1 cellular context compared by ENCODE assay signal in the genomic region with DNA sequence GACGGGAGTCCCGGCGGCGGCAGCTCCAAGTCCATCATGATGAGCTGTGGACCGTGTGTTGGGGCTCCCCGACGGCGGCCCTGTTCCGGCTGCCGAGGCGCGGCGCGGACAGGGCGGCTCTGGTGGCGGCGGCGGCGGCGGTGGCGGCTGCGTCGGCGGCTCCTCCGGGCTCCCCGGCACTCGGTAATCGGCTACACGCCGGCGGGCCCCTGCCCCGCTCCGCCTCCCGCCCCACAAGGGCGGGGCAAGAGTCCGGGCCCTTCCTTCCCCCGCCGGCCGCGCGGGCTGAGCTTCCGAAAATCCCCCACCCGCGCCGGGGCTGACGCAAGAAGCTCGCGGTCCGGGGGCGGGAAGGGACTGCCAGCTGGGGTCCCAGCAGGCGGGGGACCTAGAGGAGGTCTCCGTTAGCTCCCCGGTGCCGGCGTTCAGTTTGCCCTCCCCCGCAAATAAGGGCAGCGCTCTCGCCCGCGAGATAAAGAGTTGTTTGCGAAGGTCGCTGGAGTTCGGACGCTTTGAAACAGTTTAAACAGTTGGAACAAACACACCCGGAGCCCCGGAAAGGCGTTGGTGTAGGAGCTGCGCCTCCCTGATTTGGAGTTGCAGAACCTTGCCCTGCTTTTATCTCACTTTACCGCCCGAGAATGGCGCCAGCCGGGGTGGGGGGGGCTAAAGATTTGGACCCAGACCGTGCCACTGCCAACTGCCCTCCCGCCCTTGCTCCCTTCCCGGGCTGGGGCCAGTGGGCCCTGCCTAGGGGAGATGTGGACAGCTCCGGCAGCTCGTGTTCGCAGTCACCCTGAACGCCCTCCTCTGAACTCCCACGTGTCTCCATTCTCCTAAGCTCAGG.
A peak's percentile ranks its signal among the peaks of the same experiment; 100 is the strongest.
TF ChIP-seq lines count a peak whose summit lies in the region.

A gene (minus strand): TSS at position 189 of the 847 bp plus-strand sequence. CDS start 151 bp downstream, at position 38.

TF ChIP-seq in K562, 482 proteins besides CTCF, POLR2A, EP300 and RAD21 (continued from another document and continues in another):
- TF ChIP-seq, protein P1, sequence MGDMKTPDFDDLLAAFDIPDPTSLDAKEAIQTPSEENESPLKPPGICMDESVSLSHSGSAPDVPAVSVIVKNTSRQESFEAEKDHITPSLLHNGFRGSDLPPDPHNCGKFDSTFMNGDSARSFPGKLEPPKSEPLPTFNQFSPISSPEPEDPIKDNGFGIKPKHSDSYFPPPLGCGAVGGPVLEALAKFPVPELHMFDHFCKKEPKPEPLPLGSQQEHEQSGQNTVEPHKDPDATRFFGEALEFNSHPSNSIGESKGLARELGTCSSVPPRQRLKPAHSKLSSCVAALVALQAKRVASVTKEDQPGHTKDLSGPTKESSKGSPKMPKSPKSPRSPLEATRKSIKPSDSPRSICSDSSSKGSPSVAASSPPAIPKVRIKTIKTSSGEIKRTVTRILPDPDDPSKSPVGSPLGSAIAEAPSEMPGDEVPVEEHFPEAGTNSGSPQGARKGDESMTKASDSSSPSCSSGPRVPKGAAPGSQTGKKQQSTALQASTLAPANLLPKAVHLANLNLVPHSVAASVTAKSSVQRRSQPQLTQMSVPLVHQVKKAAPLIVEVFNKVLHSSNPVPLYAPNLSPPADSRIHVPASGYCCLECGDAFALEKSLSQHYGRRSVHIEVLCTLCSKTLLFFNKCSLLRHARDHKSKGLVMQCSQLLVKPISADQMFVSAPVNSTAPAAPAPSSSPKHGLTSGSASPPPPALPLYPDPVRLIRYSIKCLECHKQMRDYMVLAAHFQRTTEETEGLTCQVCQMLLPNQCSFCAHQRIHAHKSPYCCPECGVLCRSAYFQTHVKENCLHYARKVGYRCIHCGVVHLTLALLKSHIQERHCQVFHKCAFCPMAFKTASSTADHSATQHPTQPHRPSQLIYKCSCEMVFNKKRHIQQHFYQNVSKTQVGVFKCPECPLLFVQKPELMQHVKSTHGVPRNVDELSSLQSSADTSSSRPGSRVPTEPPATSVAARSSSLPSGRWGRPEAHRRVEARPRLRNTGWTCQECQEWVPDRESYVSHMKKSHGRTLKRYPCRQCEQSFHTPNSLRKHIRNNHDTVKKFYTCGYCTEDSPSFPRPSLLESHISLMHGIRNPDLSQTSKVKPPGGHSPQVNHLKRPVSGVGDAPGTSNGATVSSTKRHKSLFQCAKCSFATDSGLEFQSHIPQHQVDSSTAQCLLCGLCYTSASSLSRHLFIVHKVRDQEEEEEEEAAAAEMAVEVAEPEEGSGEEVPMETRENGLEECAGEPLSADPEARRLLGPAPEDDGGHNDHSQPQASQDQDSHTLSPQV (IDR thresholded peaks at IDR 0.05): peak; percentile 67; the same call in 1 of the 2 replicates
- TF ChIP-seq, protein P2, sequence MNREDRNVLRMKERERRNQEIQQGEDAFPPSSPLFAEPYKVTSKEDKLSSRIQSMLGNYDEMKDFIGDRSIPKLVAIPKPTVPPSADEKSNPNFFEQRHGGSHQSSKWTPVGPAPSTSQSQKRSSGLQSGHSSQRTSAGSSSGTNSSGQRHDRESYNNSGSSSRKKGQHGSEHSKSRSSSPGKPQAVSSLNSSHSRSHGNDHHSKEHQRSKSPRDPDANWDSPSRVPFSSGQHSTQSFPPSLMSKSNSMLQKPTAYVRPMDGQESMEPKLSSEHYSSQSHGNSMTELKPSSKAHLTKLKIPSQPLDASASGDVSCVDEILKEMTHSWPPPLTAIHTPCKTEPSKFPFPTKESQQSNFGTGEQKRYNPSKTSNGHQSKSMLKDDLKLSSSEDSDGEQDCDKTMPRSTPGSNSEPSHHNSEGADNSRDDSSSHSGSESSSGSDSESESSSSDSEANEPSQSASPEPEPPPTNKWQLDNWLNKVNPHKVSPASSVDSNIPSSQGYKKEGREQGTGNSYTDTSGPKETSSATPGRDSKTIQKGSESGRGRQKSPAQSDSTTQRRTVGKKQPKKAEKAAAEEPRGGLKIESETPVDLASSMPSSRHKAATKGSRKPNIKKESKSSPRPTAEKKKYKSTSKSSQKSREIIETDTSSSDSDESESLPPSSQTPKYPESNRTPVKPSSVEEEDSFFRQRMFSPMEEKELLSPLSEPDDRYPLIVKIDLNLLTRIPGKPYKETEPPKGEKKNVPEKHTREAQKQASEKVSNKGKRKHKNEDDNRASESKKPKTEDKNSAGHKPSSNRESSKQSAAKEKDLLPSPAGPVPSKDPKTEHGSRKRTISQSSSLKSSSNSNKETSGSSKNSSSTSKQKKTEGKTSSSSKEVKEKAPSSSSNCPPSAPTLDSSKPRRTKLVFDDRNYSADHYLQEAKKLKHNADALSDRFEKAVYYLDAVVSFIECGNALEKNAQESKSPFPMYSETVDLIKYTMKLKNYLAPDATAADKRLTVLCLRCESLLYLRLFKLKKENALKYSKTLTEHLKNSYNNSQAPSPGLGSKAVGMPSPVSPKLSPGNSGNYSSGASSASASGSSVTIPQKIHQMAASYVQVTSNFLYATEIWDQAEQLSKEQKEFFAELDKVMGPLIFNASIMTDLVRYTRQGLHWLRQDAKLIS (CRISPR knock-in tag; IDR thresholded peaks at IDR 0.05): peak; percentile 97
- TF ChIP-seq, protein P3, sequence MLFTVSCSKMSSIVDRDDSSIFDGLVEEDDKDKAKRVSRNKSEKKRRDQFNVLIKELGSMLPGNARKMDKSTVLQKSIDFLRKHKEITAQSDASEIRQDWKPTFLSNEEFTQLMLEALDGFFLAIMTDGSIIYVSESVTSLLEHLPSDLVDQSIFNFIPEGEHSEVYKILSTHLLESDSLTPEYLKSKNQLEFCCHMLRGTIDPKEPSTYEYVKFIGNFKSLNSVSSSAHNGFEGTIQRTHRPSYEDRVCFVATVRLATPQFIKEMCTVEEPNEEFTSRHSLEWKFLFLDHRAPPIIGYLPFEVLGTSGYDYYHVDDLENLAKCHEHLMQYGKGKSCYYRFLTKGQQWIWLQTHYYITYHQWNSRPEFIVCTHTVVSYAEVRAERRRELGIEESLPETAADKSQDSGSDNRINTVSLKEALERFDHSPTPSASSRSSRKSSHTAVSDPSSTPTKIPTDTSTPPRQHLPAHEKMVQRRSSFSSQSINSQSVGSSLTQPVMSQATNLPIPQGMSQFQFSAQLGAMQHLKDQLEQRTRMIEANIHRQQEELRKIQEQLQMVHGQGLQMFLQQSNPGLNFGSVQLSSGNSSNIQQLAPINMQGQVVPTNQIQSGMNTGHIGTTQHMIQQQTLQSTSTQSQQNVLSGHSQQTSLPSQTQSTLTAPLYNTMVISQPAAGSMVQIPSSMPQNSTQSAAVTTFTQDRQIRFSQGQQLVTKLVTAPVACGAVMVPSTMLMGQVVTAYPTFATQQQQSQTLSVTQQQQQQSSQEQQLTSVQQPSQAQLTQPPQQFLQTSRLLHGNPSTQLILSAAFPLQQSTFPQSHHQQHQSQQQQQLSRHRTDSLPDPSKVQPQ (CRISPR knock-in tag; IDR thresholded peaks at IDR 0.05; ENCODE audit: borderline replicate concordance): no peak
- no peak for TF ChIP-seq ZNF586 (CRISPR knock-in tag; conservative IDR thresholded peaks at IDR 0.05)
- TF ChIP-seq, protein P4, sequence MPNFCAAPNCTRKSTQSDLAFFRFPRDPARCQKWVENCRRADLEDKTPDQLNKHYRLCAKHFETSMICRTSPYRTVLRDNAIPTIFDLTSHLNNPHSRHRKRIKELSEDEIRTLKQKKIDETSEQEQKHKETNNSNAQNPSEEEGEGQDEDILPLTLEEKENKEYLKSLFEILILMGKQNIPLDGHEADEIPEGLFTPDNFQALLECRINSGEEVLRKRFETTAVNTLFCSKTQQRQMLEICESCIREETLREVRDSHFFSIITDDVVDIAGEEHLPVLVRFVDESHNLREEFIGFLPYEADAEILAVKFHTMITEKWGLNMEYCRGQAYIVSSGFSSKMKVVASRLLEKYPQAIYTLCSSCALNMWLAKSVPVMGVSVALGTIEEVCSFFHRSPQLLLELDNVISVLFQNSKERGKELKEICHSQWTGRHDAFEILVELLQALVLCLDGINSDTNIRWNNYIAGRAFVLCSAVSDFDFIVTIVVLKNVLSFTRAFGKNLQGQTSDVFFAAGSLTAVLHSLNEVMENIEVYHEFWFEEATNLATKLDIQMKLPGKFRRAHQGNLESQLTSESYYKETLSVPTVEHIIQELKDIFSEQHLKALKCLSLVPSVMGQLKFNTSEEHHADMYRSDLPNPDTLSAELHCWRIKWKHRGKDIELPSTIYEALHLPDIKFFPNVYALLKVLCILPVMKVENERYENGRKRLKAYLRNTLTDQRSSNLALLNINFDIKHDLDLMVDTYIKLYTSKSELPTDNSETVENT (CRISPR knock-in tag; IDR thresholded peaks at IDR 0.05): peak; percentile 61
- TF ChIP-seq, protein P5, sequence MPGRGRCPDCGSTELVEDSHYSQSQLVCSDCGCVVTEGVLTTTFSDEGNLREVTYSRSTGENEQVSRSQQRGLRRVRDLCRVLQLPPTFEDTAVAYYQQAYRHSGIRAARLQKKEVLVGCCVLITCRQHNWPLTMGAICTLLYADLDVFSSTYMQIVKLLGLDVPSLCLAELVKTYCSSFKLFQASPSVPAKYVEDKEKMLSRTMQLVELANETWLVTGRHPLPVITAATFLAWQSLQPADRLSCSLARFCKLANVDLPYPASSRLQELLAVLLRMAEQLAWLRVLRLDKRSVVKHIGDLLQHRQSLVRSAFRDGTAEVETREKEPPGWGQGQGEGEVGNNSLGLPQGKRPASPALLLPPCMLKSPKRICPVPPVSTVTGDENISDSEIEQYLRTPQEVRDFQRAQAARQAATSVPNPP (IDR thresholded peaks at IDR 0.05; ENCODE audit: borderline replicate concordance, insufficient read depth, insufficient read length): no peak
- TF ChIP-seq, protein P6, sequence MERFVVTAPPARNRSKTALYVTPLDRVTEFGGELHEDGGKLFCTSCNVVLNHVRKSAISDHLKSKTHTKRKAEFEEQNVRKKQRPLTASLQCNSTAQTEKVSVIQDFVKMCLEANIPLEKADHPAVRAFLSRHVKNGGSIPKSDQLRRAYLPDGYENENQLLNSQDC (CRISPR knock-in tag; IDR thresholded peaks at IDR 0.05): peak; percentile 25; the same call in 1 of the 2 replicates
- 0 out of 2 replicates have a peak, but pooled peaks have one; percentile 4 for TF ChIP-seq ZNF561 (CRISPR knock-in tag; conservative IDR thresholded peaks at IDR 0.05)
- TF ChIP-seq, protein P7, sequence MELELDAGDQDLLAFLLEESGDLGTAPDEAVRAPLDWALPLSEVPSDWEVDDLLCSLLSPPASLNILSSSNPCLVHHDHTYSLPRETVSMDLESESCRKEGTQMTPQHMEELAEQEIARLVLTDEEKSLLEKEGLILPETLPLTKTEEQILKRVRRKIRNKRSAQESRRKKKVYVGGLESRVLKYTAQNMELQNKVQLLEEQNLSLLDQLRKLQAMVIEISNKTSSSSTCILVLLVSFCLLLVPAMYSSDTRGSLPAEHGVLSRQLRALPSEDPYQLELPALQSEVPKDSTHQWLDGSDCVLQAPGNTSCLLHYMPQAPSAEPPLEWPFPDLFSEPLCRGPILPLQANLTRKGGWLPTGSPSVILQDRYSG (tag; conservative IDR thresholded peaks at IDR 0.05; ENCODE audit: low read depth): no peak
- 0 out of 2 replicates have a peak, but pooled peaks have one; percentile 9 for TF ChIP-seq ZNF274 (IDR thresholded peaks at IDR 0.05; ENCODE audit: borderline replicate concordance, low read depth, low read length)
- peak; percentile 80 to 81 for TF ChIP-seq NRF1 (conservative IDR thresholded peaks at IDR 0.05 in 1 of 2, IDR thresholded peaks at IDR 0.05 in 1 of 2)
- TF ChIP-seq HNRNPK (IDR thresholded peaks at IDR 0.05; ENCODE audit: low read depth, low read length, poor library complexity, severe bottlenecking): no peak
- peak; percentile 91 for TF ChIP-seq ATF7 (IDR thresholded peaks at IDR 0.05)
- TF ChIP-seq NR2F6 (CRISPR knock-in tag; IDR thresholded peaks at IDR 0.05): 0 out of 2 replicates have a peak, but pooled peaks have one; percentile 34
- TF ChIP-seq TCFL5 (CRISPR knock-in tag; conservative IDR thresholded peaks at IDR 0.05): no peak
- TF ChIP-seq CREBBP (IDR thresholded peaks at IDR 0.05; ENCODE audit: low read depth, low read length): no peak
- no peak; the same call in 1 of the 2 replicates for TF ChIP-seq MED1 (CRISPR knock-in tag; IDR thresholded peaks at IDR 0.05; ENCODE audit: borderline replicate concordance)
- peak; percentile 21; the same call in 1 of the 2 replicates for TF ChIP-seq GTF2A2 (tag; IDR thresholded peaks at IDR 0.05)
- TF ChIP-seq ZFP30 (CRISPR knock-in tag; IDR thresholded peaks at IDR 0.05; ENCODE audit: borderline replicate concordance): no peak
- no peak for TF ChIP-seq ZNF184 (CRISPR knock-in tag; IDR thresholded peaks at IDR 0.05)
- TF ChIP-seq EP400 (IDR thresholded peaks at IDR 0.05): peak; percentile 98
- no peak for TF ChIP-seq ZNF75A (CRISPR knock-in tag; IDR thresholded peaks at IDR 0.05)
- 0 out of 2 replicates have a peak, but pooled peaks have one; percentile 32 for TF ChIP-seq NR4A1 (CRISPR knock-in tag; IDR thresholded peaks at IDR 0.05)
- peak; percentile 61 for TF ChIP-seq NR4A1 (tag; IDR thresholded peaks at IDR 0.05)
- peak; percentile 57 for TF ChIP-seq CTBP1 (IDR thresholded peaks at IDR 0.05; ENCODE audit: borderline replicate concordance)
- no peak; the same call in 1 of the 2 replicates for TF ChIP-seq RUNX1 (IDR thresholded peaks at IDR 0.05; ENCODE audit: low read depth)
- TF ChIP-seq, protein P8, sequence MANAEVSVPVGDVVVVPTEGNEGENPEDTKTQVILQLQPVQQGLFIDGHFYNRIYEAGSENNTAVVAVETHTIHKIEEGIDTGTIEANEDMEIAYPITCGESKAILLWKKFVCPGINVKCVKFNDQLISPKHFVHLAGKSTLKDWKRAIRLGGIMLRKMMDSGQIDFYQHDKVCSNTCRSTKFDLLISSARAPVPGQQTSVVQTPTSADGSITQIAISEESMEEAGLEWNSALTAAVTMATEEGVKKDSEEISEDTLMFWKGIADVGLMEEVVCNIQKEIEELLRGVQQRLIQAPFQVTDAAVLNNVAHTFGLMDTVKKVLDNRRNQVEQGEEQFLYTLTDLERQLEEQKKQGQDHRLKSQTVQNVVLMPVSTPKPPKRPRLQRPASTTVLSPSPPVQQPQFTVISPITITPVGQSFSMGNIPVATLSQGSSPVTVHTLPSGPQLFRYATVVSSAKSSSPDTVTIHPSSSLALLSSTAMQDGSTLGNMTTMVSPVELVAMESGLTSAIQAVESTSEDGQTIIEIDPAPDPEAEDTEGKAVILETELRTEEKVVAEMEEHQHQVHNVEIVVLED (CRISPR knock-in tag; IDR thresholded peaks at IDR 0.05): peak; percentile 86
